ENCODE assay signal across 10 cellular contexts in the genomic region with DNA sequence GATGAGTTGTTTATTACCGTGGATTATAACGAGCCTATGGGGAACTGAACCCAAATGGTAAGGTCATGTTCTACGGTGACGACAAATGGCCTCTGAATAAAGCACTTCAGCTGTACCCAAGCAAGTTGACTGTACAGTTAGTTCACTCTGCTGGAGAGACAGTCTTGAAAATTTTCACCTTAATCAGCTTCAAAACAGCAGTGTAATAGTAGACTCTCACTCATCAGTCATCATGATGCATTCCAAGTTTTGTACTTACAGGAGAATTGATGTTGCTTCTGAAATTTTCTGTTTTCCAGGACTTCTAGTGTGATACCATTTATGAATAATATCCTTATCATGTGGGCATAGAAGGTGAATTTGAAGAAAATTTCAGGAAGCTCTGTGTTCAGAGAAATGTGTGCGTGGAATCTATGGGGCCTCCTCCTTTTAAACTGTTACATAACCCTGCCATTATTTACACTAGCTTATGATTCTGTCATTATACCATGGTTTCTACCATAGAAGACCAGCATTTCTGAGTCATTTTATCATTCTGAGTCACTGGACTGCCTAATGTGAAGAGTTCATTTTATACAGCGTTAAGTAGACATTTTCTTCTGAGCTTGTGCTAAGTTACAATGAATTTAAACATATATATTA.
DNase-seq lines count a peak whose midpoint lies in the region; ATAC-seq, FAIRE-seq and TF ChIP-seq lines count a peak whose summit lies in the region.
"Had no signal": no experiment of that assay in that cellular context is flagged by ENCODE, and none has a peak within 500 bp of the region (broad histone marks: within the 10 kb centered on the region; RNA-seq: fewer than 3 reads in every experiment).

No MANE protein-coding gene starts in this region.

- peak; percentile 6 for DNase-seq in Caki2 (ENCODE audit: low read depth)
- peak; percentile 19 for DNase-seq in HS-27A (ENCODE audit: low read depth)
- peak; percentile 86 for DNase-seq in amniotic epithelial cell (ENCODE audit: low read depth)
- DNase-seq in keratinocyte (ENCODE audit: low read depth, low spot score) = peak; percentile 30
- DNase-seq in NCI-H2227 treated with DMSO at 0.1 percent for 48 hours (lab: John Stamatoyannopoulos, UW) = no peak
- DNase-seq in right atrium auricular region (ENCODE audit: low spot score) = no peak
- DNase-seq: foreskin melanocyte had no signal

- dilution Hi-C loops in keratinocyte (cut with MboI; ENCODE audit: extremely low pct_ligation_motif_present, low sequenced_read_pairs) = no loop called here

- peaks cover 68% of the 10 kb centered on the region for H3K79me2 ChIP-seq in keratinocyte (ENCODE audit: control insufficient read depth, insufficient read depth, low read length)

- no peak overlapping the region for H2AFZ ChIP-seq in keratinocyte (ENCODE audit: control insufficient read depth, low read length)

- in situ Hi-C loops in Caki2 (cut with HindIII; ENCODE audit: low pct_unique_long_range_greater_than_20kb, low sequenced_read_pairs) = no loop called here

- TF ChIP-seq CTCF in keratinocyte (optimal IDR thresholded peaks at IDR 0.05 in 1 of 3, IDR thresholded peaks at IDR 0.05 in 1 of 3, conservative IDR thresholded peaks at IDR 0.05 in 1 of 3; ENCODE audit: extremely low read depth in 1 of 3, insufficient read depth in 2 of 3, low read length in 3 of 3) (no peak), right atrium auricular region (IDR thresholded peaks at IDR 0.05) (no peak)

- H3K9me3 ChIP-seq in keratinocyte (ENCODE audit: control insufficient read depth, low read depth, low read length) = no peaks in the 10 kb centered on the region
- H3K9me3 ChIP-seq in right atrium auricular region = no peaks in the 10 kb centered on the region

- H3K9ac ChIP-seq in keratinocyte (ENCODE audit: control insufficient read depth, extremely low read depth, insufficient read depth, low read length) = no peak overlapping the region

- H3K4me1 ChIP-seq in keratinocyte (ENCODE audit: control insufficient read depth, extremely low read depth, insufficient read depth, low read length) (peaks cover 18% of the 10 kb centered on the region), right atrium auricular region (no peaks in the 10 kb centered on the region)

- H3K4me3 ChIP-seq in keratinocyte (ENCODE audit: control insufficient read depth in 2 of 3, extremely low read depth in 1 of 3, insufficient read depth in 2 of 3, low read depth in 1 of 3, low read length in 3 of 3) (no peak overlapping the region), right atrium auricular region (no peak overlapping the region)

- H3K4me2 ChIP-seq in keratinocyte (ENCODE audit: control insufficient read depth, extremely low read depth, insufficient read depth, low read depth, low read length) = no peak overlapping the region

- H4K20me1 ChIP-seq in keratinocyte (ENCODE audit: control insufficient read depth, extremely low read depth, insufficient read depth, low read length) = peaks cover 2% of the 10 kb centered on the region

- H3K27me3 ChIP-seq in keratinocyte (ENCODE audit: control insufficient read depth, extremely low read depth, insufficient read depth, low read length) (no peaks in the 10 kb centered on the region), right atrium auricular region (no peaks in the 10 kb centered on the region)

- H3K27ac ChIP-seq in keratinocyte (ENCODE audit: control insufficient read depth, insufficient read depth, low read length) (peak overlapping the region; percentile 50), right atrium auricular region (no peak overlapping the region)

- no peaks in the 10 kb centered on the region for H3K9me1 ChIP-seq in keratinocyte (ENCODE audit: control insufficient read depth, extremely low read depth, insufficient read depth, low read length)

- peak; percentile 61 for FAIRE-seq in keratinocyte (lab: Jason Lieb, UNC)

- peaks cover 11 to 24% of the 10 kb centered on the region in 2 experiments for H3K36me3 ChIP-seq in keratinocyte (ENCODE audit: control insufficient read depth in 2 of 2, extremely low read depth in 1 of 2, insufficient read depth in 2 of 2, low read length in 2 of 2)
- no peaks in the 10 kb centered on the region for H3K36me3 ChIP-seq in right atrium auricular region

- ATAC-seq in GM19023 (IDR thresholded peaks at IDR 0.05; ENCODE audit: unreplicated experiment) (no peak), HG03025 (IDR thresholded peaks at IDR 0.05; ENCODE audit: low FRiP score, unreplicated experiment) (no peak)
- ATAC-seq: stimulated activated memory B cell treated with anti-CD40 and anti-IgM and Interleukin-4, amounts not matched to agents 10 μg/mL and 1 μg/mL and 100 μg/mL, for 72 hours had no signal

Comparison
In these comparisons a context has a peak if more than half of its experiments do, and no peak if none do; other contexts are left out.
1. DNase-seq: peak in Caki2 (single experiment), HS-27A (single experiment), amniotic epithelial cell (single experiment) and keratinocyte (single experiment); none in NCI-H2227 treated with DMSO at 0.1 percent for 48 hours (single experiment) and right atrium auricular region (single experiment).